ENCODE assay signal across 8 cellular contexts in the genomic region with DNA sequence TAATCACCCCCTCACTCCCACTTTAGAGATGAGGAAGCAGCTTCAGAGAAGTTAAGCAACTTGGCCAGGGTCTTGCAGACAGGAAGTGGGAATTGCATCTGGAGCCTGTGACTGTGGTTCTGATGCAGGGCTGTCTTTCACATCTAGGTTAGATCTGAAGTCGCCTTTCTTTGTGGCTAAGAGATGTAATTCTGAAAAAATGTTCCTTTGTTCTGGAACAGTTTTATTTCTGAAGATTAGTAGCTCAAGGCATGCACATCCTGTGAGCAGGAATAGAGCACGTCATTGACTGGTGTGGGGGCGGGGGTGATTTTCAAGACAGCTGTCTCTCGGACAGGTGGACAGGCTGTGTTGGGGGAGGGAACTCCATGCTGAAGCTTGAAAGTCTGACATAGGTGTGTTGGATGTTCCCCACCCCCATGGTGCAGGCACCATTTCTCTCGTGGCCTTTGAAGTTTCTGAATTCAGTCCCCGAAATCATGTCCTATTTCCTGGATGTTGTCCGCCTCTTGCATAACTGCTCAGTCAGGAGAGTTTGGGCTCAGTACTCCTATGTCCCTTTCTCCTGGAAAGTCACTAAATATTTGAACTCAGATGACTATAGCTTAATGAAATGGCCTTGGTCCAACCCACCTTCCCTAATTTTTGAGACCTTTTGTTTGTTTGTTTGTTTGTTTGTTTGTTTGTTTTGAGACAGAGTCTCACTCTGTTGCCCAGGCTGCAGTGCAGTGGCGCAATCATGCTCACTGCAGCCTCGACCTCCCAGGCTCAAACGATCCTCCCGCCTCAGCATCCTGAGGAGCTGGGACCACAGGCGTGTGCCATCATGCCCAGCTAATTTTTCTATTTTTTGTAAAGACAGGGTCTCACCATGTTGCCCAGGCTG. TPM values are rescaled to one million over a fixed set of nuclear protein-coding genes. Genes with fewer than 3 reads are reported as not detected.
A peak's percentile ranks its signal among the peaks of the same experiment; 100 is the strongest.
DNase-seq lines count a peak whose midpoint lies in the region; ATAC-seq and TF ChIP-seq lines count a peak whose summit lies in the region.

No MANE protein-coding gene starts in this region.

- peaks cover 44% of the 10 kb centered on the region for H3K4me1 Mint-ChIP-seq in Caco-2 (ENCODE audit: low read depth, unreplicated experiment)

- no peak for TF ChIP-seq CTCF in Caco-2 (IDR thresholded peaks at IDR 0.05; ENCODE audit: insufficient read depth in 1 of 2, low read depth in 1 of 2, low read length in 1 of 2, severe bottlenecking in 1 of 2, unreplicated experiment in 1 of 2)
- no peak for TF ChIP-seq CTCF in MM.1S (IDR thresholded peaks at IDR 0.05; ENCODE audit: low read length)
- TF ChIP-seq CTCF in mucosa of descending colon (IDR thresholded peaks at IDR 0.05) = no peak

- H3K79me2 ChIP-seq in MM.1S (ENCODE audit: low read length) = no peaks in the 10 kb centered on the region

- intact Hi-C loops in Caco-2 (cut with micrococcal nuclease; ENCODE audit: unreplicated experiment) = no loop called here
- intact Hi-C loops in mucosa of descending colon (cut with DNase I, micrococcal nuclease) = no loop called here

- H3K9me2 ChIP-seq in MM.1S (replicated peaks; ENCODE audit: insufficient read depth, low read length) = no peaks in the 10 kb centered on the region

- CTCF ChIA-PET in Caco-2 (lab: Charles Lee) = interaction anchor here (0.9 kb wide), 1 partner anchor 10 kb away, joined by 3 read pairs; no protein-coding TSS in a partner anchor

- H3K36me3 ChIP-seq in Caco-2 (ENCODE audit: control insufficient read depth, insufficient read depth, low read length) = no peaks in the 10 kb centered on the region
- H3K36me3 ChIP-seq in MM.1S (replicated peaks; ENCODE audit: insufficient read depth, low read length) = no peaks in the 10 kb centered on the region
- no peaks in the 10 kb centered on the region for H3K36me3 ChIP-seq in mucosa of descending colon (ENCODE audit: low read depth)

- peak overlapping the region; percentile 98 for H3K27ac ChIP-seq in MM.1S (ENCODE audit: low read length)

- H3K4me3 ChIP-seq in Caco-2 (ENCODE audit: low read depth, low read length) (no peak overlapping the region), MM.1S (ENCODE audit: low read length) (0 out of 2 replicates have a peak overlapping the region, but pooled peaks have one; percentile 21), mucosa of descending colon (no peak overlapping the region)

- POLR2A ChIA-PET in Caco-2 (lab: Charles Lee) = no interaction called here

- peaks cover 5% of the 10 kb centered on the region for H3K36me3 Mint-ChIP-seq in Caco-2 (ENCODE audit: insufficient read depth, unreplicated experiment)

- H3K4me1 ChIP-seq in Caco-2 = peaks cover 37% of the 10 kb centered on the region
- H3K4me1 ChIP-seq in MM.1S (ENCODE audit: low read length) = peaks cover 62% of the 10 kb centered on the region
- H3K4me1 ChIP-seq in mucosa of descending colon (ENCODE audit: low read depth) = peaks cover 21% of the 10 kb centered on the region

- peak in 1 of 2 experiments; percentile 43 for DNase-seq in Caco-2
- peak; percentile 77 for DNase-seq in MM.1S
- DNase-seq in astrocyte of the hippocampus (ENCODE audit: low read depth, low spot score) = peak; percentile 71
- peak; percentile 80 for DNase-seq in medulla oblongata (ENCODE audit: extremely low spot score)
- no peak for DNase-seq in D341Med (ENCODE audit: low spot score)
- no peak for DNase-seq in mucosa of descending colon

- ATAC-seq in HG03159 (IDR thresholded peaks at IDR 0.05; ENCODE audit: unreplicated experiment) (no peak), mucosa of descending colon (no peak), HG02798 (IDR thresholded peaks at IDR 0.05; ENCODE audit: poor library complexity, unreplicated experiment) (no peak)

- peaks cover 26% of the 10 kb centered on the region for H3F3A ChIP-seq in MM.1S (ENCODE audit: insufficient read depth, low read length)

- no peaks in the 10 kb centered on the region for H3K9me3 ChIP-seq in Caco-2
- no peaks in the 10 kb centered on the region for H3K9me3 ChIP-seq in MM.1S (replicated peaks; ENCODE audit: insufficient read depth, low read length)
- H3K9me3 ChIP-seq in mucosa of descending colon = no peaks in the 10 kb centered on the region

- no peaks in the 10 kb centered on the region for H4K20me1 ChIP-seq in MM.1S (ENCODE audit: insufficient read depth, low read length)

- peak overlapping the region; percentile 81 for H3K4me2 ChIP-seq in MM.1S (ENCODE audit: low read depth, low read length)

- 0 out of 2 replicates have a peak overlapping the region, but pooled peaks have one; percentile 5 for H2AFZ ChIP-seq in MM.1S (ENCODE audit: low read length)

- no peaks in the 10 kb centered on the region for H3K9me3 Mint-ChIP-seq in Caco-2 (ENCODE audit: unreplicated experiment)

- H3K27me3 ChIP-seq in Caco-2 (replicated peaks; ENCODE audit: control insufficient read depth, insufficient read depth, low read length) (no peaks in the 10 kb centered on the region), MM.1S (replicated peaks; ENCODE audit: insufficient read depth, low read length) (no peaks in the 10 kb centered on the region)

- no peaks in the 10 kb centered on the region for H3K27me3 Mint-ChIP-seq in Caco-2 (ENCODE audit: insufficient read depth, unreplicated experiment)

- BruUV-seq in Caco-2 (replicated peaks; lab: Mats Ljungman, UMichigan) = no TSS peak

- H3K27ac Mint-ChIP-seq in Caco-2 (ENCODE audit: unreplicated experiment) = peak overlapping the region; percentile 75

- peak overlapping the region; percentile 86 for H3K9ac ChIP-seq in MM.1S (ENCODE audit: low read length)

- H3K4me3 Mint-ChIP-seq in Caco-2 (ENCODE audit: unreplicated experiment) = no peak overlapping the region

RNA-seq across cellular contexts. Expression of a gene that starts 21.0 kb away (rescaled TPM):
- total RNA-seq in Caco-2 (2022) (240 and 296 TPM in 2 replicates), mucosa of descending colon (100 to 1,000 TPM; 130 to 165 (median 159) TPM)

RNA-seq across cellular contexts. Expression of a gene that starts 45.9 kb away (rescaled TPM):
- total RNA-seq in Caco-2 (2022) (0.67 and 0.73 TPM in 2 replicates), mucosa of descending colon (not detected)

RNA-seq across cellular contexts. Expression of a gene that starts 50.9 kb away (rescaled TPM):
- not detected in 2 replicates for total RNA-seq in Caco-2 (2022)
- under 1 TPM in 2 of 3 donors, not detected in 1; 0.22 to 0.35 TPM for total RNA-seq in mucosa of descending colon

Comparison
In these comparisons a context has a peak if more than half of its experiments do, and no peak if none do; other contexts are left out.
1. DNase-seq: peak in MM.1S (single experiment), astrocyte of the hippocampus (single experiment) and medulla oblongata (single experiment); none in D341Med (single experiment) and mucosa of descending colon (0 of 3).